ENCODE assay signal across 17 cellular contexts in the genomic region with DNA sequence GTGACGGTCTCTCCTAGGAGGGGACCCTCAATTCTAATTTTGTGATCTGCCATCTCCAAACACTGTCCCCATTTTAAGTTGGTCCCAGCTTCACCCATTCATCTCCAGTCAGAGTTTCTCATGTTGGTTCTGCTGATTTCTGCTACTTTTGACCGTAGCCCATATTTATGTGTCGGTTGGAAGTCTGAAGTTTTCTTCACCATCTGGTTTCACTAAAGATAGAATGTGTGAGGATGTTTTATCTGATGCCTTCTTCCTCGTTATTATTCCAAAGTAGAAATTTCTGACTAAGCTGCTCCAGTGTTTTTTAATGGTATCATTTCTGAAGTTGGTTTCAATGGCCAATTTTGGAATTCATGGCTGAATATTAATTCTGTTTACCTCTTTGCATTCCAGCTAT. TPM values are rescaled to one million over a fixed set of nuclear protein-coding genes. Genes with fewer than 3 reads are reported as not detected.
DNase-seq lines count a peak whose midpoint lies in the region; ATAC-seq and TF ChIP-seq lines count a peak whose summit lies in the region.
"Had no signal": no experiment of that assay in that cellular context is flagged by ENCODE, and none has a peak within 500 bp of the region (broad histone marks: within the 10 kb centered on the region; RNA-seq: fewer than 3 reads in every experiment).

No MANE protein-coding gene starts in this region.

- H2AFZ ChIP-seq in PC-3 (ENCODE audit: low read length) = no peak overlapping the region

- H3K4me3 Mint-ChIP-seq in activated CD4-positive, alpha-beta memory T cell treated with anti-CD3 and anti-CD28 coated beads, Interleukin-2, amount 10 ng/mL, durations not matched to agents 7 days and 5 days = no peak overlapping the region
- H3K4me3 Mint-ChIP-seq: CD8-positive, alpha-beta T cell had no signal

- H3K27me3 ChIP-seq in PC-3 (ENCODE audit: low read length) (no peaks in the 10 kb centered on the region), dorsolateral prefrontal cortex (no peaks in the 10 kb centered on the region)
- H3K27me3 ChIP-seq: BLaER1, SJCRH30 had no signal

- no peaks in the 10 kb centered on the region for H3K36me3 ChIP-seq in PC-3 (ENCODE audit: low read depth, low read length)
- H3K36me3 ChIP-seq: BLaER1, SJCRH30 had no signal

- POLR2A ChIA-PET in PC-3 (lab: Charles Lee; ENCODE audit: unreplicated experiment) = no interaction called here
- POLR2A ChIA-PET in activated CD4-positive, alpha-beta memory T cell treated with anti-CD3 and anti-CD28 coated beads, Interleukin-2, amount 10 ng/mL, durations not matched to agents 7 days and 5 days (lab: Charles Lee) = no interaction called here

- DNase-seq in EH (ENCODE audit: low read depth) (peak; percentile 80), PC-3 (no peak), dorsolateral prefrontal cortex (no peak), superior temporal gyrus (ENCODE audit: extremely low spot score) (peak; percentile 58), cerebellum (ENCODE audit: low spot score) (no peak), cortex of kidney (lab: John Stamatoyannopoulos, UW) (no peak)
- no peak for DNase-seq in activated CD4-positive, alpha-beta memory T cell treated with anti-CD3 and anti-CD28 coated beads, Interleukin-2, amount 10 ng/mL, durations not matched to agents 7 days and 5 days
- DNase-seq: CD8-positive, alpha-beta T cell; MV-4-11; NCI-H1417; NCI-H187 treated with DMSO at 0.1 percent for 48 hours; NCI-H446; NCI-H69; SJCRH30 had no signal

- 0 out of 2 replicates have a peak overlapping the region, but pooled peaks have one; percentile 21 for H3K9ac ChIP-seq in PC-3 (ENCODE audit: low read length)
- H3K9ac ChIP-seq: BLaER1 had no signal

- no peak overlapping the region for H3K27ac Mint-ChIP-seq in activated CD4-positive, alpha-beta memory T cell treated with anti-CD3 and anti-CD28 coated beads, Interleukin-2, amount 10 ng/mL, durations not matched to agents 7 days and 5 days
- H3K27ac Mint-ChIP-seq: CD8-positive, alpha-beta T cell had no signal

- H3K4me2 ChIP-seq in PC-3 (ENCODE audit: low read length) = no peak overlapping the region
- H3K4me2 ChIP-seq: BLaER1 had no signal

- TF ChIP-seq CTCF in PC-3 (conservative IDR thresholded peaks at IDR 0.05; ENCODE audit: low read depth, low read length) (no peak), dorsolateral prefrontal cortex (IDR thresholded peaks at IDR 0.05 in 54 of 56, conservative IDR thresholded peaks at IDR 0.05 in 2 of 56; ENCODE audit: low read depth in 1 of 56, partially characterized antibody in 56 of 56) (no peak)

- H3K4me3 ChIP-seq in PC-3 (ENCODE audit: low read length) (no peak overlapping the region), dorsolateral prefrontal cortex (no peak overlapping the region)
- H3K4me3 ChIP-seq: BLaER1, SJCRH30 had no signal

- H3K27me3 Mint-ChIP-seq in activated CD4-positive, alpha-beta memory T cell treated with anti-CD3 and anti-CD28 coated beads, Interleukin-2, amount 10 ng/mL, durations not matched to agents 7 days and 5 days = peaks cover 15% of the 10 kb centered on the region

- no peaks in the 10 kb centered on the region for H4K20me1 ChIP-seq in PC-3 (ENCODE audit: low read length)
- H4K20me1 ChIP-seq: BLaER1 had no signal

- no peak for ATAC-seq in PC-3
- ATAC-seq: CD8-positive, alpha-beta T cell; HCT116 had no signal

- peak overlapping the region; percentile 96 for H3K27ac ChIP-seq in PC-3 (ENCODE audit: low read length)
- peak overlapping the region in 40 of 59 donors; percentile 2 to 95 (median 49) for H3K27ac ChIP-seq in dorsolateral prefrontal cortex
- H3K27ac ChIP-seq: BLaER1, RWPE1, SJCRH30 had no signal

- CTCF ChIA-PET in PC-3 (lab: Charles Lee) = no interaction called here
- CTCF ChIA-PET in activated CD4-positive, alpha-beta memory T cell treated with anti-CD3 and anti-CD28 coated beads, Interleukin-2, amount 10 ng/mL, durations not matched to agents 7 days and 5 days (lab: Charles Lee) = no interaction called here

- H3K9me2 ChIP-seq in PC-3 (replicated peaks; ENCODE audit: low read length) = no peaks in the 10 kb centered on the region

- peaks cover 11% of the 10 kb centered on the region for H3K79me2 ChIP-seq in PC-3 (ENCODE audit: low read length)

- intact Hi-C loops in PC-3 (cut with micrococcal nuclease) = no loop called here
- intact Hi-C loops in dorsolateral prefrontal cortex (cut with DNase I) = loop anchor here in 1 of 2 donors (5.0 kb wide), 1 partner anchor 112 kb away; a partner anchor contains a TSS

- H3K4me1 ChIP-seq in PC-3 (ENCODE audit: insufficient read depth, low read length) = peaks cover 85% of the 10 kb centered on the region
- H3K4me1 ChIP-seq: BLaER1 had no signal

- no peaks in the 10 kb centered on the region for H3K36me3 Mint-ChIP-seq in activated CD4-positive, alpha-beta memory T cell treated with anti-CD3 and anti-CD28 coated beads, Interleukin-2, amount 10 ng/mL, durations not matched to agents 7 days and 5 days (ENCODE audit: low read depth)
- H3K36me3 Mint-ChIP-seq: CD8-positive, alpha-beta T cell had no signal

- no peaks in the 10 kb centered on the region for H3K9me3 ChIP-seq in PC-3 (ENCODE audit: low read length)
- H3K9me3 ChIP-seq: BLaER1, SJCRH30 had no signal

- H3K4me1 Mint-ChIP-seq in activated CD4-positive, alpha-beta memory T cell treated with anti-CD3 and anti-CD28 coated beads, Interleukin-2, amount 10 ng/mL, durations not matched to agents 7 days and 5 days = no peaks in the 10 kb centered on the region

- no peaks in the 10 kb centered on the region for H3K9me3 Mint-ChIP-seq in activated CD4-positive, alpha-beta memory T cell treated with anti-CD3 and anti-CD28 coated beads, Interleukin-2, amount 10 ng/mL, durations not matched to agents 7 days and 5 days
- H3K9me3 Mint-ChIP-seq: CD8-positive, alpha-beta T cell had no signal

- no TSS peak for BruUV-seq in PC-3 (replicated peaks; lab: Mats Ljungman, UMichigan)

- peaks cover 12% of the 10 kb centered on the region for H3F3A ChIP-seq in PC-3 (ENCODE audit: low read length, unreplicated experiment)

RNA-seq across cellular contexts. Expression of a gene that starts 21.3 kb away (rescaled TPM):
- total RNA-seq in PC-3 (2014; rRNA removed) (6.9 and 8.6 TPM in 2 replicates), dorsolateral prefrontal cortex (10 to 100 TPM in 108 of 120 experiments, 1 to 10 TPM in 12; 7.7 to 52.2 (median 13.2) TPM), cerebellum (3.4 TPM)
- 10 to 100 TPM; 14.6 to 14.8 TPM for total RNA-seq in activated CD4-positive, alpha-beta memory T cell treated with anti-CD3 and anti-CD28 coated beads, Interleukin-2, amount 10 ng/mL, durations not matched to agents 7 days and 5 days

RNA-seq across cellular contexts. Expression of a gene that starts 28.9 kb away (rescaled TPM):
- total RNA-seq in PC-3 (2014; rRNA removed) = 54.4 and 55.7 TPM in 2 replicates
- 100 to 1,000 TPM in 33 of 120 experiments, 10 to 100 TPM in 87; 39.5 to 269 (median 82.3) TPM for total RNA-seq in dorsolateral prefrontal cortex
- total RNA-seq in activated CD4-positive, alpha-beta memory T cell treated with anti-CD3 and anti-CD28 coated beads, Interleukin-2, amount 10 ng/mL, durations not matched to agents 7 days and 5 days = 10 to 100 TPM; 40.3 to 42.4 TPM
- 36.4 TPM for total RNA-seq in cerebellum

RNA-seq across cellular contexts. Expression of a gene that starts 47.3 kb away (rescaled TPM):
- total RNA-seq in PC-3 (2014; rRNA removed) = 5.0 and 7.1 TPM in 2 replicates
- total RNA-seq in dorsolateral prefrontal cortex = 100 to 1,000 TPM in 3 of 120 experiments, 10 to 100 TPM in 113, 1 to 10 TPM in 4; 8.6 to 195 (median 16.5) TPM
- 10 to 100 TPM; 72.6 to 74.5 TPM for total RNA-seq in activated CD4-positive, alpha-beta memory T cell treated with anti-CD3 and anti-CD28 coated beads, Interleukin-2, amount 10 ng/mL, durations not matched to agents 7 days and 5 days
- 2.4 TPM for total RNA-seq in cerebellum

Comparison
In these comparisons a context has a peak if more than half of its experiments do, and no peak if none do; other contexts are left out.
1. DNase-seq: peak in EH (single experiment) and superior temporal gyrus (single experiment); none in PC-3 (single experiment), dorsolateral prefrontal cortex (0 of 10), activated CD4-positive, alpha-beta memory T cell treated with anti-CD3 and anti-CD28 coated beads, Interleukin-2, amount 10 ng/mL, durations not matched to agents 7 days and 5 days (single experiment), cerebellum (single experiment) and cortex of kidney (single experiment).